Comparison of ENCODE assay signal across 1 cellular context in genomic region chr10:48931188-48931587, GRCh38.
TF ChIP-seq lines count a peak whose summit lies in the region.

No MANE protein-coding gene starts in this region.

TF ChIP-seq in H1, 55 proteins besides CTCF, POLR2A, EP300 and RAD21:
- 0 out of 2 replicates have a peak, but pooled peaks have one; percentile 50 for TF ChIP-seq TEAD4 (IDR thresholded peaks at IDR 0.05; ENCODE audit: low read depth, low read length)
- no peak for TF ChIP-seq TCF12 (IDR thresholded peaks at IDR 0.05; ENCODE audit: low read depth, low read length)
